ENCODE assay signal across 20 cellular contexts in the genomic region with DNA sequence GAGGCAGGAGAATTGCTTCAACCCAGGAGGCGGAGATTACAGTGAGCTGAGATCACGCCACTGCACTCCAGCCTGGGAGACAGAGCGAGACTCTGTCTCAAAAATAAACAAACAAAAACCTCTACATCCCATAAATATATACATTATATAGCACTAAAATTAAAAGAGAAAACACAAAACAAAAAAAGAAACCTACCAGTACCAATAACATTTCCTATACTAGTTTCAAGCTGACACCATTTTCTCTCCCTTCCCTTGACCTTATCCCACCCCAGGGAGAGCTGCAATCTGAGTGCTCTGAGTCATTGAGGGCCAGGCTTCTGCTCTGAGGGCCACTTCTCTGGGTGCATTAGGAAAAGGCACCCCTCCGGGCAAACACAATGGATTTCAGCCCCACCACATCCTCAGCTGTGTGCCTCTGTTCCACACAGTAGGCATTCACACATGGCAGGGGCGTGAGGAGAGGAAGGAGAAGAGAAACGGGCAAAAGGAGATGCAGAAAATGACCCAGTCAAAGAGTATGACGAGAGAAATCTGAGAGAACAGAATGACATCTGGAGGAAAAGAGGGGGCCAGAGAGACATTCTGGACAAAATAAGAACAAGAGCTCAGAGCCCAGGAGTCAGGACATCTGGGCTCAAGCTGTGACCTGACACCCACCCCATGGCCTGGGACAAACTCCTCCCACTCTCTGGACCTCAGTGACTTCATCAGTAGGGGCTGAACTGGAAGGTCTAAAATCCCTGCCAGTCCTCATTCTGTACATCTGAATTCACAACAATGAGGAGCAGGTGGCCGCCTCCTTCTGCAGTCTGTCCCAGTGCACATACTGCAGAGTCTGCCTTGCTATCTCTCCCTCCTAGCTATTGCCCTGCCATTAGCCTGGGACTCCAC. TPM values are rescaled to one million over a fixed set of nuclear protein-coding genes. Genes with fewer than 3 reads are reported as not detected.
DNase-seq lines count a peak whose midpoint lies in the region; ATAC-seq, FAIRE-seq and TF ChIP-seq lines count a peak whose summit lies in the region.
"Had no signal": no experiment of that assay in that cellular context is flagged by ENCODE, and none has a peak within 500 bp of the region (broad histone marks: within the 10 kb centered on the region; RNA-seq: fewer than 3 reads in every experiment).

No MANE protein-coding gene starts in this region.

- H3K9ac ChIP-seq in kidney (ENCODE audit: low read length in 2 of 2): no peak overlapping the region

- H3K36me3 ChIP-seq in left lung (peaks cover 0 to 95% of the 10 kb centered on the region in 2 donors), kidney (ENCODE audit: control insufficient read depth in 1 of 2, insufficient read depth in 2 of 2, low read length in 2 of 2) (peaks cover 33 to 54% of the 10 kb centered on the region in 2 donors)

- H3K27me3 ChIP-seq in left lung: no peaks in the 10 kb centered on the region

- H3K4me1 ChIP-seq in left lung (peaks cover 0 to under 1% of the 10 kb centered on the region in 2 donors), kidney (ENCODE audit: control insufficient read depth in 1 of 2, insufficient read depth in 1 of 2, low read depth in 1 of 2, low read length in 2 of 2) (no peaks in the 10 kb centered on the region)

- peaks cover 7% of the 10 kb centered on the region for H3K4me1 Mint-ChIP-seq in stimulated activated effector memory CD8-positive, alpha-beta T cell treated with anti-CD3 and anti-CD28 coated beads, Interleukin-12 subunit alpha, Interleukin-12 subunit beta, amount 100 ng/mL, for 72 hours

- no peak overlapping the region for H3K4me3 ChIP-seq in fibroblast of mammary gland (ENCODE audit: control insufficient read depth, low read depth, low read length)
- no peak overlapping the region for H3K4me3 ChIP-seq in left lung
- no peak overlapping the region for H3K4me3 ChIP-seq in kidney (ENCODE audit: low read length in 2 of 2)
- H3K4me3 ChIP-seq: SK-N-MC had no signal

- no peak overlapping the region for H3K4me3 Mint-ChIP-seq in stimulated activated effector memory CD8-positive, alpha-beta T cell treated with anti-CD3 and anti-CD28 coated beads, Interleukin-12 subunit alpha, Interleukin-12 subunit beta, amount 100 ng/mL, for 72 hours

- peak overlapping the region; percentile 36 to 73 for H3K27ac Mint-ChIP-seq in activated naive CD4-positive, alpha-beta T cell treated with anti-CD3 and anti-CD28 coated beads, Interleukin-2, amount 50 U/mL, for 72 hours
- H3K27ac Mint-ChIP-seq in stimulated activated effector memory CD8-positive, alpha-beta T cell treated with anti-CD3 and anti-CD28 coated beads, Interleukin-12 subunit alpha, Interleukin-12 subunit beta, amount 100 ng/mL, for 72 hours: peak overlapping the region; percentile 86
- H3K27ac Mint-ChIP-seq: activated T-helper 2 cell treated with anti-CD3 and anti-CD28 coated beads, Interferon-gamma antibody, Interleukin-2, Interleukin-4, amounts not matched to agents 10 μg/mL and 5 μg/mL and 100 μg/mL, durations not matched to agents 14 hours and 24 hours and 36 hours had no signal

- H3K9me3 ChIP-seq in left lung: no peaks in the 10 kb centered on the region
- no peaks in the 10 kb centered on the region for H3K9me3 ChIP-seq in kidney (ENCODE audit: control insufficient read depth in 1 of 2, low read length in 2 of 2)

- POLR2A ChIA-PET in RWPE1 (lab: Yijun Ruan, JAX; ENCODE audit: low non-redundant PET): no interaction called here

- H3K27ac ChIP-seq in RWPE1 (peak overlapping the region; percentile 27), left lung (no peak overlapping the region), kidney (ENCODE audit: low read depth in 2 of 2, low read length in 2 of 2) (no peak overlapping the region)
- H3K27ac ChIP-seq: SK-N-MC had no signal

- no peak for DNase-seq in activated naive CD4-positive, alpha-beta T cell treated with anti-CD3 and anti-CD28 coated beads, Interleukin-2, amount 50 U/mL, for 72 hours (ENCODE audit: low spot score in 2 of 2)
- DNase-seq in activated naive CD4-positive, alpha-beta T cell treated with Interleukin-2 at 50 U/mL for 16 hours: no peak
- DNase-seq in RWPE1 (ENCODE audit: low spot score) (no peak), fibroblast of mammary gland (ENCODE audit: low read depth) (peak; percentile 51), left lung (no peak), kidney (no peak), activated gamma-delta T cell (lab: John Stamatoyannopoulos, UW) (no peak)
- DNase-seq in stimulated activated effector memory CD8-positive, alpha-beta T cell treated with anti-CD3 and anti-CD28 coated beads, Interleukin-12 subunit alpha, Interleukin-12 subunit beta, amount 100 ng/mL, for 72 hours (ENCODE audit: low spot score in 2 of 2): peak in 1 of 2 donors; percentile 34
- DNase-seq: activated CD4-positive, alpha-beta T cell treated with anti-CD3 and anti-CD28 coated beads, Interleukin-2, amount 50 U/mL, for 4 hours; anterior cingulate cortex; mammary epithelial cell; NCI-H1694; NCI-H446; stimulated activated CD4-positive, alpha-beta T cell treated with anti-CD3 and anti-CD28 coated beads, Interleukin-2, amount 100 ng/mL, for 24 hours had no signal

- intact Hi-C loops in left lung (cut with DNase I): no loop called here
- intact Hi-C loops in kidney (cut with DNase I): no loop called here

- TF ChIP-seq CTCF in RWPE1 (conservative IDR thresholded peaks at IDR 0.05; ENCODE audit: low read depth) (no peak), fibroblast of mammary gland (conservative IDR thresholded peaks at IDR 0.05; ENCODE audit: control insufficient read depth, insufficient read depth, low read depth, low read length) (no peak), left lung (IDR thresholded peaks at IDR 0.05) (no peak), kidney (IDR thresholded peaks at IDR 0.05; ENCODE audit: borderline replicate concordance, extremely low read depth, insufficient read depth) (no peak)

- H3K36me3 Mint-ChIP-seq in activated naive CD4-positive, alpha-beta T cell treated with anti-CD3 and anti-CD28 coated beads, Interleukin-2, amount 50 U/mL, for 72 hours: peaks cover 0 to 2% of the 10 kb centered on the region in 2 donors
- H3K36me3 Mint-ChIP-seq in stimulated activated effector memory CD8-positive, alpha-beta T cell treated with anti-CD3 and anti-CD28 coated beads, Interleukin-12 subunit alpha, Interleukin-12 subunit beta, amount 100 ng/mL, for 72 hours: peaks cover 97% of the 10 kb centered on the region

- no peaks in the 10 kb centered on the region for H3K9me3 Mint-ChIP-seq in activated naive CD4-positive, alpha-beta T cell treated with anti-CD3 and anti-CD28 coated beads, Interleukin-2, amount 50 U/mL, for 72 hours
- H3K9me3 Mint-ChIP-seq in stimulated activated effector memory CD8-positive, alpha-beta T cell treated with anti-CD3 and anti-CD28 coated beads, Interleukin-12 subunit alpha, Interleukin-12 subunit beta, amount 100 ng/mL, for 72 hours: no peaks in the 10 kb centered on the region
- H3K9me3 Mint-ChIP-seq: activated T-helper 2 cell treated with anti-CD3 and anti-CD28 coated beads, Interferon-gamma antibody, Interleukin-2, Interleukin-4, amounts not matched to agents 10 μg/mL and 5 μg/mL and 100 μg/mL, durations not matched to agents 14 hours and 24 hours and 36 hours had no signal

- ATAC-seq in activated naive CD4-positive, alpha-beta T cell treated with anti-CD3 and anti-CD28 coated beads, Interleukin-2, amount 50 U/mL, for 72 hours: peak; percentile 22 to 46
- no peak for ATAC-seq in stimulated activated effector memory CD8-positive, alpha-beta T cell treated with anti-CD3 and anti-CD28 coated beads, Interleukin-12 subunit alpha, Interleukin-12 subunit beta, amount 100 ng/mL, for 72 hours
- ATAC-seq in left lung: no peak
- ATAC-seq: HCT116, sciatic nerve had no signal

- no peak for FAIRE-seq in kidney (lab: Jason Lieb, UNC)

- CTCF ChIA-PET in RWPE1 (lab: Yijun Ruan, JAX): interaction anchor here (0.6 kb wide), 1 partner anchor 19 kb away, joined by 3 read pairs; no protein-coding TSS in a partner anchor

RNA-seq across cellular contexts. Expression of a gene that starts 18.2 kb away (rescaled TPM):
- 10 to 100 TPM; 41.3 to 43.0 TPM for total RNA-seq in activated naive CD4-positive, alpha-beta T cell treated with anti-CD3 and anti-CD28 coated beads, Interleukin-2, amount 50 U/mL, for 72 hours
- total RNA-seq in left lung (10 to 100 TPM; 40.0 to 51.3 TPM), kidney (63.9 TPM)
- polyA plus RNA-seq in kidney (ENCODE audit: insufficient read depth, low read depth, low replicate concordance): 28.0 TPM

RNA-seq across cellular contexts. Expression of a gene that starts 31.7 kb away (rescaled TPM):
- total RNA-seq in activated naive CD4-positive, alpha-beta T cell treated with anti-CD3 and anti-CD28 coated beads, Interleukin-2, amount 50 U/mL, for 72 hours: 1 to 10 TPM in 1 of 2 donors, not detected in 1; 1.6 TPM
- total RNA-seq in left lung (not detected), kidney (2.2 TPM)
- polyA plus RNA-seq in kidney (ENCODE audit: insufficient read depth, low read depth, low replicate concordance): 7.1 TPM
- total RNA-seq: chondrocyte, glomerular endothelial cell, mammary epithelial cell, sciatic nerve had no signal

RNA-seq across cellular contexts. Expression of a gene that starts 34.0 kb away (rescaled TPM):
- under 1 TPM in 1 of 2 donors, not detected in 1; 0.70 TPM for total RNA-seq in activated naive CD4-positive, alpha-beta T cell treated with anti-CD3 and anti-CD28 coated beads, Interleukin-2, amount 50 U/mL, for 72 hours
- total RNA-seq in left lung: not detected
- total RNA-seq in kidney: 0.79 TPM
- 1.5 TPM for polyA plus RNA-seq in kidney (ENCODE audit: insufficient read depth, low read depth, low replicate concordance)
- total RNA-seq: activated T-helper 2 cell treated with anti-CD3 and anti-CD28 coated beads, Interferon-gamma antibody, Interleukin-2, Interleukin-4, amounts not matched to agents 10 μg/mL and 5 μg/mL and 100 μg/mL, durations not matched to agents 14 hours and 24 hours and 36 hours; chondrocyte; glomerular endothelial cell; mammary epithelial cell had no signal
- polyA plus RNA-seq: mammary epithelial cell had no signal

RNA-seq across cellular contexts. Expression of a gene that starts 59.1 kb away (rescaled TPM):
- total RNA-seq in activated naive CD4-positive, alpha-beta T cell treated with anti-CD3 and anti-CD28 coated beads, Interleukin-2, amount 50 U/mL, for 72 hours: under 1 TPM in 1 of 2 donors, not detected in 1; 0.12 TPM
- total RNA-seq in left lung (not detected), kidney (not detected)
- polyA plus RNA-seq in kidney (ENCODE audit: insufficient read depth, low read depth, low replicate concordance): not detected
- total RNA-seq: activated T-helper 2 cell treated with anti-CD3 and anti-CD28 coated beads, Interferon-gamma antibody, Interleukin-2, Interleukin-4, amounts not matched to agents 10 μg/mL and 5 μg/mL and 100 μg/mL, durations not matched to agents 14 hours and 24 hours and 36 hours; chondrocyte; glomerular endothelial cell; mammary epithelial cell; sciatic nerve had no signal
- polyA plus RNA-seq: mammary epithelial cell had no signal

Comparison
In these comparisons a context has a peak if more than half of its experiments do, and no peak if none do; other contexts are left out.
1. ATAC-seq: peak in activated naive CD4-positive, alpha-beta T cell treated with anti-CD3 and anti-CD28 coated beads, Interleukin-2, amount 50 U/mL, for 72 hours (2 of 2); none in stimulated activated effector memory CD8-positive, alpha-beta T cell treated with anti-CD3 and anti-CD28 coated beads, Interleukin-12 subunit alpha, Interleukin-12 subunit beta, amount 100 ng/mL, for 72 hours (single experiment) and left lung (single experiment).